Comparison of ENCODE assay signal across 18 cellular contexts in genomic region chr2:98514096-98514639, GRCh38.
DNase-seq lines count a peak whose midpoint lies in the region; ATAC-seq and TF ChIP-seq lines count a peak whose summit lies in the region.
"Had no signal": no experiment of that assay in that cellular context is flagged by ENCODE, and none has a peak within 500 bp of the region (broad histone marks: within the 10 kb centered on the region; RNA-seq: fewer than 3 reads in every experiment).

No MANE protein-coding gene starts in this region.

- no peak for DNase-seq in CD8-positive, alpha-beta T cell
- DNase-seq in nephron progenitor cell (no peak), erythroblast (lab: John Stamatoyannopoulos, UW) (no peak), esophagus squamous epithelium (lab: John Stamatoyannopoulos, UW) (no peak), NCI-H510A (lab: John Stamatoyannopoulos, UW) (no peak)
- DNase-seq: activated CD4-positive, alpha-beta T cell treated with anti-CD3 and anti-CD28 coated beads for 4 hours; dorsolateral prefrontal cortex; GDM1; glutamatergic neuron; left ventricle myocardium superior; NCI-H1105; RPMI8226; substantia nigra; uterus had no signal

- H3K27me3 ChIP-seq in CD8-positive, alpha-beta T cell (ENCODE audit: insufficient read depth, low read length): no peaks in the 10 kb centered on the region
- H3K27me3 ChIP-seq in HUES64 (ENCODE audit: insufficient read depth, low read length) (no peaks in the 10 kb centered on the region), esophagus squamous epithelium (no peaks in the 10 kb centered on the region)
- H3K27me3 ChIP-seq: dorsolateral prefrontal cortex, uterus had no signal

- peaks cover 65% of the 10 kb centered on the region for H3K4me1 ChIP-seq in CD8-positive, alpha-beta T cell (ENCODE audit: insufficient read depth, low read length)
- peaks cover 6% of the 10 kb centered on the region; the same call in 1 of the 2 replicates for H3K4me1 ChIP-seq in HUES64 (ENCODE audit: insufficient read depth, low read length)
- H3K4me1 ChIP-seq in esophagus squamous epithelium: peaks cover under 1 to 40% (median 13%) of the 10 kb centered on the region in 3 donors

- H3K27ac ChIP-seq in CD8-positive, alpha-beta T cell (ENCODE audit: low read depth, low read length): no peak overlapping the region
- H3K27ac ChIP-seq in HUES64 (ENCODE audit: low read depth, low read length) (peak overlapping the region; percentile 23; the same call in 1 of the 2 replicates), esophagus squamous epithelium (no peak overlapping the region)
- H3K27ac ChIP-seq: cardiac muscle cell, uterus had no signal

- TF ChIP-seq POLR2A in erythroblast (IDR thresholded peaks at IDR 0.05; ENCODE audit: low read length): no peak
- TF ChIP-seq POLR2A in esophagus squamous epithelium (IDR thresholded peaks at IDR 0.05): no peak

- no peaks in the 10 kb centered on the region for H3K9me3 ChIP-seq in CD8-positive, alpha-beta T cell (ENCODE audit: low read length)
- no peaks in the 10 kb centered on the region for H3K9me3 ChIP-seq in HUES64 (ENCODE audit: insufficient read depth, low read depth, low read length)
- no peaks in the 10 kb centered on the region for H3K9me3 ChIP-seq in esophagus squamous epithelium
- H3K9me3 ChIP-seq: uterus had no signal

- peaks cover 1% of the 10 kb centered on the region for H3K36me3 ChIP-seq in CD8-positive, alpha-beta T cell (ENCODE audit: insufficient read depth, low read length)
- H3K36me3 ChIP-seq in HUES64 (ENCODE audit: insufficient read depth, low read length) (no peaks in the 10 kb centered on the region), esophagus squamous epithelium (no peaks in the 10 kb centered on the region)
- H3K36me3 ChIP-seq: cardiac muscle cell, uterus had no signal

- peaks cover 33% of the 10 kb centered on the region for H3K36me3 Mint-ChIP-seq in CD8-positive, alpha-beta T cell
- H3K36me3 Mint-ChIP-seq in brain (peaks cover 18% of the 10 kb centered on the region), nephron progenitor cell (ENCODE audit: low read depth) (peaks cover 18% of the 10 kb centered on the region)

- H3K9me3 Mint-ChIP-seq in CD8-positive, alpha-beta T cell: no peaks in the 10 kb centered on the region
- H3K9me3 Mint-ChIP-seq in brain (no peaks in the 10 kb centered on the region), nephron progenitor cell (no peaks in the 10 kb centered on the region)

- POLR2A ChIA-PET in CD8-positive, alpha-beta T cell (lab: Charles Lee): interaction anchor here (0.9 kb wide), 1 partner anchor 67 kb away, joined by 3 read pairs; no protein-coding TSS in a partner anchor

- ATAC-seq in CD8-positive, alpha-beta T cell: no peak
- ATAC-seq: left ventricle myocardium superior had no signal

- H3K4me3 Mint-ChIP-seq in CD8-positive, alpha-beta T cell: no peak overlapping the region
- no peak overlapping the region for H3K4me3 Mint-ChIP-seq in brain
- H3K4me3 Mint-ChIP-seq in nephron progenitor cell: no peak overlapping the region
- H3K4me3 Mint-ChIP-seq: B cell had no signal

- no peaks in the 10 kb centered on the region for H3K27me3 Mint-ChIP-seq in CD8-positive, alpha-beta T cell (ENCODE audit: low read depth)
- H3K27me3 Mint-ChIP-seq in brain (no peaks in the 10 kb centered on the region), nephron progenitor cell (ENCODE audit: low read depth, poor library complexity) (peaks cover 3% of the 10 kb centered on the region)
- H3K27me3 Mint-ChIP-seq: B cell had no signal

- TF ChIP-seq CTCF in CD8-positive, alpha-beta T cell (IDR thresholded peaks at IDR 0.05): no peak
- TF ChIP-seq CTCF in brain (conservative IDR thresholded peaks at IDR 0.05) (no peak), nephron progenitor cell (IDR thresholded peaks at IDR 0.05) (no peak), esophagus squamous epithelium (IDR thresholded peaks at IDR 0.05) (no peak)

- no peak overlapping the region for H3K4me3 ChIP-seq in CD8-positive, alpha-beta T cell (ENCODE audit: low read depth, low read length)
- H3K4me3 ChIP-seq in HUES64 (ENCODE audit: low read length) (no peak overlapping the region), esophagus squamous epithelium (no peak overlapping the region)
- H3K4me3 ChIP-seq: cardiac muscle cell, uterus had no signal

- CTCF ChIA-PET in CD8-positive, alpha-beta T cell (lab: Charles Lee): interaction anchor here (2.2 to 5.9 kb wide), 2 partner anchors 26 to 102 kb away, joined by 7 to 70 read pairs; no protein-coding TSS in a partner anchor

- intact Hi-C loops in CD8-positive, alpha-beta T cell (cut with DNase I, micrococcal nuclease): no loop called here
- intact Hi-C loops in esophagus squamous epithelium (cut with DNase I): no loop called here

- H3K27ac Mint-ChIP-seq in CD8-positive, alpha-beta T cell: peak overlapping the region; percentile 64
- H3K27ac Mint-ChIP-seq in brain: peak overlapping the region in 4 of 5 experiments; percentile 25 to 89 (median 61)
- peak overlapping the region; percentile 79 for H3K27ac Mint-ChIP-seq in nephron progenitor cell
- H3K27ac Mint-ChIP-seq: B cell had no signal

- peaks cover 89% of the 10 kb centered on the region for H3K4me1 Mint-ChIP-seq in CD8-positive, alpha-beta T cell (ENCODE audit: low read depth)
- peaks cover 55% of the 10 kb centered on the region for H3K4me1 Mint-ChIP-seq in brain
- H3K4me1 Mint-ChIP-seq in nephron progenitor cell: peaks cover 52% of the 10 kb centered on the region
- H3K4me1 Mint-ChIP-seq: B cell had no signal

- no peak overlapping the region for H3K9ac ChIP-seq in HUES64 (ENCODE audit: low read depth, low read length)

- 90% methylated on average over 5 of the region's 5 CpGs for WGBS in HUES64
- WGBS in esophagus squamous epithelium, 2 donors: 93 to 94% methylated on average over 5 of the region's 5 CpGs
